26 cellular contexts compared by ENCODE assay signal in genomic region chr2:166867874-166868514, GRCh38. TPM values are rescaled to one million over a fixed set of nuclear protein-coding genes. Genes with fewer than 3 reads are reported as not detected.
"Had no signal": no experiment of that assay in that cellular context is flagged by ENCODE, and none has a peak within 500 bp of the region (broad histone marks: within the 10 kb centered on the region; RNA-seq: fewer than 3 reads in every experiment).

No MANE protein-coding gene starts in this region.

- H3K27ac ChIP-seq: esophagus squamous epithelium, gastroesophageal sphincter, left ventricle myocardium inferior, lower lobe of right lung, ovary, tibial artery, upper lobe of left lung, uterus had no signal

- H3K4me3 ChIP-seq: esophagus squamous epithelium, gastroesophageal sphincter, left ventricle myocardium inferior, lower lobe of right lung, ovary, smooth muscle cell, tibial artery, upper lobe of left lung, uterus had no signal

- H3K36me3 ChIP-seq: esophagus squamous epithelium, gastroesophageal sphincter, left ventricle myocardium inferior, lower lobe of right lung, ovary, tibial artery, upper lobe of left lung, uterus had no signal

- H3K27me3 ChIP-seq: esophagus squamous epithelium, gastroesophageal sphincter, ovary, tibial artery, upper lobe of left lung, uterus had no signal

- H3K27ac Mint-ChIP-seq: dendritic cell treated with granulocyte-macrophage colony-stimulating factor and Interleukin-4, amounts not matched to agents 40 ng/mL and 50 ng/mL, for 4 days; effector memory CD8-positive, alpha-beta T cell; immature natural killer cell; memory B cell; mesothelial cell of epicardium; natural killer cell; stimulated activated effector memory CD8-positive, alpha-beta T cell treated with anti-CD3 and anti-CD28 coated beads, Interleukin-12 subunit alpha, Interleukin-12 subunit beta, amount 100 ng/mL, for 72 hours had no signal

- FAIRE-seq: keratinocyte had no signal

- H3K4me3 Mint-ChIP-seq: dendritic cell treated with granulocyte-macrophage colony-stimulating factor and Interleukin-4, amounts not matched to agents 40 ng/mL and 50 ng/mL, for 4 days; effector memory CD8-positive, alpha-beta T cell; immature natural killer cell; memory B cell; mesothelial cell of epicardium; natural killer cell; neural crest cell; stimulated activated effector memory CD8-positive, alpha-beta T cell treated with anti-CD3 and anti-CD28 coated beads, Interleukin-12 subunit alpha, Interleukin-12 subunit beta, amount 100 ng/mL, for 72 hours had no signal

- H3K9me3 ChIP-seq: esophagus squamous epithelium, gastroesophageal sphincter, left ventricle myocardium inferior, lower lobe of right lung, ovary, tibial artery, upper lobe of left lung, uterus had no signal

- H3K27me3 Mint-ChIP-seq: dendritic cell treated with granulocyte-macrophage colony-stimulating factor and Interleukin-4, amounts not matched to agents 40 ng/mL and 50 ng/mL, for 4 days; effector memory CD8-positive, alpha-beta T cell; memory B cell had no signal

- DNase-seq: effector memory CD8-positive, alpha-beta T cell; esophagus squamous epithelium; foreskin fibroblast; glutamatergic neuron; immature natural killer cell; left cardiac atrium; left ventricle myocardium inferior; lower lobe of right lung; natural killer cell; nucleus accumbens; ovary; right cardiac atrium; stimulated activated CD4-positive, alpha-beta T cell treated with anti-CD3 and anti-CD28 coated beads, Interleukin-2, amount 100 ng/mL, for 48 hours; stimulated activated CD8-positive, alpha-beta memory T cell treated with anti-CD3 and anti-CD28 coated beads, Interleukin-4, amount 100 ng/mL, for 48 hours; stimulated activated naive CD8-positive, alpha-beta T cell treated with anti-CD3 and anti-CD28 coated beads, Interleukin-15, Interleukin-2, amounts not matched to agents 100 U/mL and 50 U/mL, for 24 hours; tibial artery; upper lobe of left lung; uterus had no signal

- H3K4me2 ChIP-seq: smooth muscle cell had no signal

- ATAC-seq: effector memory CD8-positive, alpha-beta T cell; gastroesophageal sphincter; left cardiac atrium; lower lobe of right lung; natural killer cell; right cardiac atrium; stimulated activated effector memory CD8-positive, alpha-beta T cell treated with anti-CD3 and anti-CD28 coated beads, Interleukin-12 subunit alpha, Interleukin-12 subunit beta, amount 100 ng/mL, for 72 hours; stimulated activated naive CD8-positive, alpha-beta T cell treated with anti-CD3 and anti-CD28 coated beads, Interleukin-15, Interleukin-2, amounts not matched to agents 100 U/mL and 50 U/mL, for 24 hours had no signal

- H3K9me3 Mint-ChIP-seq: dendritic cell treated with granulocyte-macrophage colony-stimulating factor and Interleukin-4, amounts not matched to agents 40 ng/mL and 50 ng/mL, for 4 days; memory B cell; mesothelial cell of epicardium; stimulated activated effector memory CD8-positive, alpha-beta T cell treated with anti-CD3 and anti-CD28 coated beads, Interleukin-12 subunit alpha, Interleukin-12 subunit beta, amount 100 ng/mL, for 72 hours had no signal

- H3K4me1 Mint-ChIP-seq: immature natural killer cell; memory B cell; mesothelial cell of epicardium; natural killer cell; neural crest cell; stimulated activated effector memory CD8-positive, alpha-beta T cell treated with anti-CD3 and anti-CD28 coated beads, Interleukin-12 subunit alpha, Interleukin-12 subunit beta, amount 100 ng/mL, for 72 hours had no signal

- H3K4me1 ChIP-seq: esophagus squamous epithelium, gastroesophageal sphincter, left ventricle myocardium inferior, lower lobe of right lung, tibial artery, upper lobe of left lung, uterus had no signal

RNA-seq across cellular contexts. Expression of gene XIRP2, which starts 20.3 kb away (rescaled TPM):
- polyA plus RNA-seq: smooth muscle cell had no signal
